In the genomic region with DNA sequence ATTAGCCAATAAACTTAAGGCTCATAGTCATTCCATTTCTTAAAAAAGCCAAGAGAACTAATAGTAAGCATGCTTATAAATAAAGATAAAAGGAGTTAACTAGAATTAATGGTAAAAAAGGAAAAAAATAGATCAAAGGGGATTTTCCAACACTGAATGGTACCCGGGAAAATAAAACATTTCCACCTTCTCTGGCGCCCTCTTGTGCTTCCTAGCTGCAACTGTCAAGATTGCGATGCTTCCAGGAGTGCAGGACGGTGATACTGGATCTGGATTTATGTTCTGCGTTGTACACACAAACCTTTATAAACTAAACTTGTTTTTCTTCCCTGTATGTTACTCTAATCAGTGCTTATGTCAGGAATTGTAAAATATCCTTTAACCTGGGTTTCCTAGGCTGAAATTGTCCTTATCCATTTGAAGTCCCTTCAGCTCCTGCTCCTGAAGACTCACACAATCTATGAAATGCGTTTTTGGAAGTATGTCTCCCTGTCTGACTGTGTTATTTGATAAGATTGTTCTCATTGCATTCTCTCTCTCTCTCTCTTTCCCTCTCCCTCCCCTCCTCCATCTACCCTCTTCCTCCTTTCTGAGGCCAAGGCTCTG, we compare ENCODE assay signal across 8 cellular contexts. TPM values are rescaled to one million over a fixed set of nuclear protein-coding genes. Genes with fewer than 3 reads are reported as not detected.
DNase-seq lines count a peak whose midpoint lies in the region; ATAC-seq and TF ChIP-seq lines count a peak whose summit lies in the region.

No MANE protein-coding gene starts in this region.

- H3K9me3 ChIP-seq in right lobe of liver (no peaks in the 10 kb centered on the region), T-helper 17 cell (ENCODE audit: control insufficient read depth, low read length, poor library complexity, severe bottlenecking) (no peaks in the 10 kb centered on the region)

- ATAC-seq in HG02623 (IDR thresholded peaks at IDR 0.05; ENCODE audit: unreplicated experiment): peak; percentile 53
- peak; percentile 54 to 72 (median 64) for ATAC-seq in right lobe of liver
- no peak for ATAC-seq in T-helper 17 cell

- H3K27me3 Mint-ChIP-seq in activated T-cell treated with anti-CD3 and anti-CD28 coated beads, Interleukin-2, amount 50 U/mL, for 24 hours: peaks cover 5% of the 10 kb centered on the region
- H3K27me3 Mint-ChIP-seq in T-helper 17 cell: peaks cover 11% of the 10 kb centered on the region

- H3K36me3 Mint-ChIP-seq in activated T-cell treated with anti-CD3 and anti-CD28 coated beads, Interleukin-2, amount 50 U/mL, for 24 hours (ENCODE audit: low read depth): no peaks in the 10 kb centered on the region
- H3K36me3 Mint-ChIP-seq in T-helper 17 cell (ENCODE audit: low read depth): no peaks in the 10 kb centered on the region

- TF ChIP-seq POLR2A in right lobe of liver (IDR thresholded peaks at IDR 0.05): no peak

- H3K27me3 ChIP-seq in right lobe of liver: no peaks in the 10 kb centered on the region

- TF ChIP-seq CTCF in cardiac fibroblast (IDR thresholded peaks at IDR 0.05; ENCODE audit: low read depth, low read length) (peak; percentile 91), right lobe of liver (IDR thresholded peaks at IDR 0.05) (peak; percentile 57 to 83 (median 78))

- H3K27ac Mint-ChIP-seq in activated T-cell treated with anti-CD3 and anti-CD28 coated beads, Interleukin-2, amount 50 U/mL, for 24 hours: no peak overlapping the region
- H3K27ac Mint-ChIP-seq in T-helper 17 cell: no peak overlapping the region

- no peak overlapping the region for H3K27ac ChIP-seq in right lobe of liver

- H3K4me3 Mint-ChIP-seq in activated T-cell treated with anti-CD3 and anti-CD28 coated beads, Interleukin-2, amount 50 U/mL, for 24 hours: no peak overlapping the region
- H3K4me3 Mint-ChIP-seq in T-helper 17 cell: no peak overlapping the region

- 9% methylated on average over 6 of the region's 6 CpGs for WGBS in right lobe of liver (ENCODE audit: insufficient coverage, low coverage, low lambda C conversion rate, missing lambda C conversion rate)

- no peaks in the 10 kb centered on the region for H3K9me3 Mint-ChIP-seq in activated T-cell treated with anti-CD3 and anti-CD28 coated beads, Interleukin-2, amount 50 U/mL, for 24 hours

- H3K4me3 ChIP-seq in cardiac fibroblast (replicated peaks in 1 of 2; ENCODE audit: low read depth in 2 of 2, low read length in 2 of 2) (no peak overlapping the region), right lobe of liver (no peak overlapping the region)

- peaks cover 0 to 22% (median 0%) of the 10 kb centered on the region in 4 donors for H3K4me1 ChIP-seq in right lobe of liver

- intact Hi-C loops in right lobe of liver (cut with DNase I): loop anchor here in 1 of 2 donors (10.0 kb wide), 1 partner anchor 229 kb away; no protein-coding TSS in a partner anchor

- DNase-seq in activated T-cell treated with anti-CD3 and anti-CD28 coated beads for 1 hour (ENCODE audit: low read depth): peak; percentile 7
- DNase-seq in activated T-cell treated with anti-CD3 and anti-CD28 coated beads, Interleukin-2, amount 50 U/mL, for 24 hours: no peak
- DNase-seq in NCI-H748 treated with DMSO at 0.1 percent for 48 hours (lab: John Stamatoyannopoulos, UW): peak; percentile 68
- DNase-seq in cardiac fibroblast (ENCODE audit: low read depth in 2 of 2): peak; percentile 67 to 68
- no peak for DNase-seq in right lobe of liver
- no peak for DNase-seq in NCI-H1048 (lab: John Stamatoyannopoulos, UW)
- DNase-seq in T-helper 17 cell: no peak

- peaks cover 6% of the 10 kb centered on the region for H3K4me1 Mint-ChIP-seq in activated T-cell treated with anti-CD3 and anti-CD28 coated beads, Interleukin-2, amount 50 U/mL, for 24 hours (ENCODE audit: low read depth)
- H3K4me1 Mint-ChIP-seq in T-helper 17 cell: peaks cover 8% of the 10 kb centered on the region

- H3K36me3 ChIP-seq in right lobe of liver: no peaks in the 10 kb centered on the region

RNA-seq across cellular contexts. Expression of a gene that starts 9.6 kb away (rescaled TPM):
- 100 to 1,000 TPM in 2 of 6 experiments, 10 to 100 TPM in 4; 63.0 to 152 (median 83.3) TPM for total RNA-seq in right lobe of liver
- total RNA-seq in T-helper 17 cell: 10 to 100 TPM; 17.1 to 18.8 TPM

RNA-seq across cellular contexts. Expression of a gene that starts 33.6 kb away (rescaled TPM):
- 10 to 100 TPM in 2 of 6 experiments, 1 to 10 TPM in 4; 3.4 to 11.8 (median 4.6) TPM for total RNA-seq in right lobe of liver
- total RNA-seq in T-helper 17 cell: 10 to 100 TPM; 10.1 to 12.2 TPM

Comparison
In these comparisons a context has a peak if more than half of its experiments do, and no peak if none do; other contexts are left out.
1. DNase-seq: peak in activated T-cell treated with anti-CD3 and anti-CD28 coated beads for 1 hour (single experiment), NCI-H748 treated with DMSO at 0.1 percent for 48 hours (single experiment) and cardiac fibroblast (2 of 2); none in activated T-cell treated with anti-CD3 and anti-CD28 coated beads, Interleukin-2, amount 50 U/mL, for 24 hours (single experiment), right lobe of liver (0 of 3), NCI-H1048 (single experiment) and T-helper 17 cell (0 of 3).